In genomic region chr11:93784152-93784934, GRCh38 we compare ENCODE assay signal across 8 cellular contexts. TPM values are rescaled to one million over a fixed set of nuclear protein-coding genes. Genes with fewer than 3 reads are reported as not detected.
DNase-seq lines count a peak whose midpoint lies in the region; ATAC-seq and TF ChIP-seq lines count a peak whose summit lies in the region.

A gene with protein sequence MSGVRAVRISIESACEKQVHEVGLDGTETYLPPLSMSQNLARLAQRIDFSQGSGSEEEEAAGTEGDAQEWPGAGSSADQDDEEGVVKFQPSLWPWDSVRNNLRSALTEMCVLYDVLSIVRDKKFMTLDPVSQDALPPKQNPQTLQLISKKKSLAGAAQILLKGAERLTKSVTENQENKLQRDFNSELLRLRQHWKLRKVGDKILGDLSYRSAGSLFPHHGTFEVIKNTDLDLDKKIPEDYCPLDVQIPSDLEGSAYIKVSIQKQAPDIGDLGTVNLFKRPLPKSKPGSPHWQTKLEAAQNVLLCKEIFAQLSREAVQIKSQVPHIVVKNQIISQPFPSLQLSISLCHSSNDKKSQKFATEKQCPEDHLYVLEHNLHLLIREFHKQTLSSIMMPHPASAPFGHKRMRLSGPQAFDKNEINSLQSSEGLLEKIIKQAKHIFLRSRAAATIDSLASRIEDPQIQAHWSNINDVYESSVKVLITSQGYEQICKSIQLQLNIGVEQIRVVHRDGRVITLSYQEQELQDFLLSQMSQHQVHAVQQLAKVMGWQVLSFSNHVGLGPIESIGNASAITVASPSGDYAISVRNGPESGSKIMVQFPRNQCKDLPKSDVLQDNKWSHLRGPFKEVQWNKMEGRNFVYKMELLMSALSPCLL (plus strand): TSS chr11:93784282. CDS start chr11:93784514, 232 bp downstream.

- peaks cover 47% of the 10 kb centered on the region for H3K36me3 Mint-ChIP-seq in activated T-helper 2 cell treated with anti-CD3 and anti-CD28 coated beads, Interferon-gamma antibody, Interleukin-2, Interleukin-4, amounts not matched to agents 10 μg/mL and 5 μg/mL and 100 μg/mL, durations not matched to agents 14 hours and 24 hours and 36 hours (ENCODE audit: low read depth)
- no peaks in the 10 kb centered on the region for H3K36me3 Mint-ChIP-seq in natural killer cell

- H3K27me3 ChIP-seq in RWPE2 (ENCODE audit: insufficient read depth, poor library complexity, severe bottlenecking), result no peaks in the 10 kb centered on the region

- H3K27ac Mint-ChIP-seq in activated T-helper 2 cell treated with anti-CD3 and anti-CD28 coated beads, Interferon-gamma antibody, Interleukin-2, Interleukin-4, amounts not matched to agents 10 μg/mL and 5 μg/mL and 100 μg/mL, durations not matched to agents 14 hours and 24 hours and 36 hours, result peak within 1 kb of the TSS; percentile 89
- peak within 1 kb of the TSS; percentile 83 to 91 for H3K27ac Mint-ChIP-seq in natural killer cell

- H3K4me3 ChIP-seq in LNCaP clone FGC (ENCODE audit: low read depth, low read length), result peak within 1 kb of the TSS; percentile 96
- H3K4me3 ChIP-seq in RWPE2 (ENCODE audit: severe bottlenecking), result peak within 1 kb of the TSS; percentile 66

- no peaks in the 10 kb centered on the region for H3K27me3 Mint-ChIP-seq in activated T-helper 2 cell treated with anti-CD3 and anti-CD28 coated beads, Interferon-gamma antibody, Interleukin-2, Interleukin-4, amounts not matched to agents 10 μg/mL and 5 μg/mL and 100 μg/mL, durations not matched to agents 14 hours and 24 hours and 36 hours (ENCODE audit: low read depth)
- no peaks in the 10 kb centered on the region for H3K27me3 Mint-ChIP-seq in natural killer cell (ENCODE audit: low read depth in 2 of 2)

- TF ChIP-seq CTCF in LNCaP clone FGC (IDR thresholded peaks at IDR 0.05; ENCODE audit: control insufficient read depth, extremely low read depth, insufficient read depth) (peak; percentile 33), RWPE2 (IDR thresholded peaks at IDR 0.05; ENCODE audit: poor library complexity, severe bottlenecking) (peak; percentile 45), natural killer cell (IDR thresholded peaks at IDR 0.05) (peak; percentile 27)

- peak; percentile 96 for DNase-seq in ELR (ENCODE audit: low read depth)
- DNase-seq in H4 (ENCODE audit: low spot score), result peak; percentile 91
- peak; percentile 82 for DNase-seq in LNCaP clone FGC (ENCODE audit: low read depth)
- DNase-seq in RWPE2 (ENCODE audit: low spot score), result peak; percentile 90
- peak; percentile 85 for DNase-seq in activated T-helper 2 cell treated with anti-CD3 and anti-CD28 coated beads, Interferon-gamma antibody, Interleukin-2, Interleukin-4, amounts not matched to agents 10 μg/mL and 5 μg/mL and 100 μg/mL, durations not matched to agents 14 hours and 24 hours and 36 hours (ENCODE audit: low spot score)
- peak; percentile 90 for DNase-seq in fibroblast of peridontal ligament (ENCODE audit: extremely low read depth)
- DNase-seq in natural killer cell, result peak; percentile 74
- peak; percentile 91 for DNase-seq in stimulated activated naive CD4-positive, alpha-beta T cell treated with Interleukin-2 at 50 U/mL for 16 hours (lab: John Stamatoyannopoulos, UW)

- peak within 1 kb of the TSS; percentile 95 for H3K4me3 Mint-ChIP-seq in activated T-helper 2 cell treated with anti-CD3 and anti-CD28 coated beads, Interferon-gamma antibody, Interleukin-2, Interleukin-4, amounts not matched to agents 10 μg/mL and 5 μg/mL and 100 μg/mL, durations not matched to agents 14 hours and 24 hours and 36 hours (ENCODE audit: low read depth)
- peak within 1 kb of the TSS; percentile 99 for H3K4me3 Mint-ChIP-seq in natural killer cell

- peaks cover 35% of the 10 kb centered on the region for H3K36me3 ChIP-seq in RWPE2 (ENCODE audit: low read depth)

- peaks cover 1% of the 10 kb centered on the region for H3K9me3 ChIP-seq in RWPE2 (ENCODE audit: severe bottlenecking)

- intact Hi-C loops in activated T-helper 2 cell treated with anti-CD3 and anti-CD28 coated beads, Interferon-gamma antibody, Interleukin-2, Interleukin-4, amounts not matched to agents 10 μg/mL and 5 μg/mL and 100 μg/mL, durations not matched to agents 14 hours and 24 hours and 36 hours (cut with micrococcal nuclease), result loop anchor here (1.0 to 10.0 kb wide), 5 partner anchors 43 to 710 kb away; partner anchors contain the start of genes ANKRD49, C11orf54, CEP295 and MRE11
- intact Hi-C loops in natural killer cell (cut with micrococcal nuclease), result loop anchor here (1.0 kb wide), 1 partner anchor 43 kb away; the partner anchor contains the start of genes C11orf54 and TAF1D

- peak within 1 kb of the TSS; percentile 69 for H3K27ac ChIP-seq in RWPE2 (ENCODE audit: poor library complexity, severe bottlenecking)

- peaks cover 49% of the 10 kb centered on the region for H3K4me1 Mint-ChIP-seq in activated T-helper 2 cell treated with anti-CD3 and anti-CD28 coated beads, Interferon-gamma antibody, Interleukin-2, Interleukin-4, amounts not matched to agents 10 μg/mL and 5 μg/mL and 100 μg/mL, durations not matched to agents 14 hours and 24 hours and 36 hours (ENCODE audit: low read depth)
- peaks cover 40 to 43% of the 10 kb centered on the region in 2 donors for H3K4me1 Mint-ChIP-seq in natural killer cell

- ATAC-seq in RWPE2 (ENCODE audit: low read depth) (peak; percentile 97), natural killer cell (peak; percentile 88 to 94 (median 91))

- H3K9me3 Mint-ChIP-seq in activated T-helper 2 cell treated with anti-CD3 and anti-CD28 coated beads, Interferon-gamma antibody, Interleukin-2, Interleukin-4, amounts not matched to agents 10 μg/mL and 5 μg/mL and 100 μg/mL, durations not matched to agents 14 hours and 24 hours and 36 hours, result no peaks in the 10 kb centered on the region
- H3K9me3 Mint-ChIP-seq in natural killer cell, result no peaks in the 10 kb centered on the region

- H3K4me1 ChIP-seq in RWPE2 (ENCODE audit: insufficient read depth, poor library complexity, severe bottlenecking), result peaks cover 12% of the 10 kb centered on the region

RNA-seq across cellular contexts. Expression of the gene that starts here (rescaled TPM):
- total RNA-seq in H4 (2014; rRNA removed; shearing (Covaris generic)), result 21.4 and 30.5 TPM in 2 replicates
- 48.5 and 50.8 TPM in 2 replicates for total RNA-seq in activated T-helper 2 cell treated with anti-CD3 and anti-CD28 coated beads, Interferon-gamma antibody, Interleukin-2, Interleukin-4, amounts not matched to agents 10 μg/mL and 5 μg/mL and 100 μg/mL, durations not matched to agents 14 hours and 24 hours and 36 hours
- total RNA-seq in natural killer cell, result 10 to 100 TPM; 48.8 to 71.5 (median 66.4) TPM

Comparison
In these comparisons a context has a peak if more than half of its experiments do, and no peak if none do; other contexts are left out.
1. Peak in every context shown above with its lines: DNase-seq, ATAC-seq, H3K4me3 ChIP-seq and H3K27ac ChIP-seq.